ENCODE assay signal across 18 cellular contexts in genomic region chr21:34649400-34649799, GRCh38. TPM values are rescaled to one million over a fixed set of nuclear protein-coding genes. Genes with fewer than 3 reads are reported as not detected.
DNase-seq lines count a peak whose midpoint lies in the region; ATAC-seq and TF ChIP-seq lines count a peak whose summit lies in the region.
"Had no signal": no experiment of that assay in that cellular context is flagged by ENCODE, and none has a peak within 500 bp of the region (broad histone marks: within the 10 kb centered on the region; RNA-seq: fewer than 3 reads in every experiment).

No MANE protein-coding gene starts in this region.

- peaks cover 0 to 20% (median 0%) of the 10 kb centered on the region in 3 donors for H3K27me3 ChIP-seq in stomach

- no peak for ATAC-seq in HG02588 (IDR thresholded peaks at IDR 0.05; ENCODE audit: unreplicated experiment)
- ATAC-seq in GM19455 (IDR thresholded peaks at IDR 0.05; ENCODE audit: unreplicated experiment) = no peak
- ATAC-seq: T-cell had no signal

- H3K27ac ChIP-seq in stomach = peak overlapping the region in 3 of 5 donors; percentile 21 to 61 (median 26)

- WGBS in stomach, 5 donors = 85 to 92% (median 88%) methylated on average over 3 of the region's 3 CpGs

- intact Hi-C loops in stomach (cut with DNase I; ENCODE audit: low total_unique reads) = no loop called here

- no peaks in the 10 kb centered on the region for H3K36me3 ChIP-seq in stomach

- peaks cover 0 to 10% (median 8%) of the 10 kb centered on the region in 4 donors for H3K4me1 ChIP-seq in stomach

- DNase-seq in NCI-H2029 (lab: John Stamatoyannopoulos, UW) = peak; percentile 41
- DNase-seq in NCI-H2029 treated with DMSO at 0.1 percent for 48 hours (lab: John Stamatoyannopoulos, UW) = no peak
- DNase-seq in NCI-H187 treated with DMSO at 0.1 percent for 48 hours (lab: John Stamatoyannopoulos, UW) = peak; percentile 96
- peak; percentile 31 for DNase-seq in OCI-M1 (lab: John Stamatoyannopoulos, UW)
- no peak for DNase-seq in stomach
- no peak for DNase-seq in AML-193 (lab: John Stamatoyannopoulos, UW)
- DNase-seq: 8988T, Caco-2, KG1, NCI-H1417 treated with DMSO at 0.1 percent for 48 hours, NCI-H2081, NCI-H524, SK-N-SH, T-cell had no signal

- no peak for TF ChIP-seq CTCF in stomach (IDR thresholded peaks at IDR 0.05)

- TF ChIP-seq EP300 in stomach (IDR thresholded peaks at IDR 0.05) = no peak

- H3K4me3 ChIP-seq in stomach = no peak overlapping the region

- peaks cover 0 to 15% (median 0%) of the 10 kb centered on the region in 4 donors for H3K9me3 ChIP-seq in stomach
- H3K9me3 ChIP-seq: Caco-2, SK-N-SH had no signal

- TF ChIP-seq POLR2A in stomach (IDR thresholded peaks at IDR 0.05) = no peak

RNA-seq across cellular contexts. Expression of gene CLIC6, which starts 19.4 kb away (rescaled TPM):
- total RNA-seq in stomach = 10 to 100 TPM in 4 of 5 donors, 1 to 10 TPM in 1; 3.8 to 84.9 (median 64.3) TPM
- polyA plus RNA-seq in stomach = 100 to 1,000 TPM in 1 of 3 donors, 10 to 100 TPM in 2; 42.0 to 103 (median 65.2) TPM
- total RNA-seq: Caco-2, OCI-LY7 had no signal
- polyA plus RNA-seq: AG04450 had no signal

RNA-seq across cellular contexts. Expression of gene RCAN1, which starts 34.5 kb away (rescaled TPM):
- 10 to 100 TPM; 23.9 to 85.7 (median 32.1) TPM for total RNA-seq in stomach
- polyA plus RNA-seq in stomach = 10 to 100 TPM; 15.6 to 36.9 (median 24.3) TPM

Comparison
In these comparisons a context has a peak if more than half of its experiments do, and no peak if none do; other contexts are left out.
1. DNase-seq: peak in NCI-H2029 (single experiment), NCI-H187 treated with DMSO at 0.1 percent for 48 hours (single experiment) and OCI-M1 (single experiment); none in NCI-H2029 treated with DMSO at 0.1 percent for 48 hours (single experiment), stomach (single experiment) and AML-193 (0 of 2).